Comparison of ENCODE assay signal across 26 cellular contexts in genomic region chr14:102431751-102432150, GRCh38.
"Had no signal": no experiment of that assay in that cellular context is flagged by ENCODE, and none has a peak within 500 bp of the region (broad histone marks: within the 10 kb centered on the region; RNA-seq: fewer than 3 reads in every experiment).

No MANE protein-coding gene starts in this region.

- H3K79me2 ChIP-seq: hepatocyte had no signal

- H3K4me3 Mint-ChIP-seq: immature natural killer cell, mesothelial cell of epicardium, naive B cell had no signal

- FAIRE-seq: colon, endothelial cell of umbilical vein, frontal cortex, kidney had no signal

- H3K27me3 Mint-ChIP-seq: naive B cell had no signal

- H3K4me2 ChIP-seq: hepatocyte had no signal

- H3K4me1 ChIP-seq: foreskin keratinocyte, gastroesophageal sphincter, heart left ventricle, left ventricle myocardium inferior, lower lobe of right lung had no signal

- DNase-seq: dermis blood vessel endothelial cell; dorsolateral prefrontal cortex; effector CD4-positive, alpha-beta T cell; effector memory CD4-positive, alpha-beta T cell; foreskin keratinocyte; heart left ventricle; hypothalamus; immature natural killer cell; islet precursor cell; kidney; kidney glomerular epithelial cell; left colon; left ventricle myocardium inferior; lower lobe of right lung; mesenchymal stem cell; mucosa of descending colon; naive B cell had no signal

- H2AFZ ChIP-seq: hepatocyte had no signal

- H3K9me3 ChIP-seq: esophagus muscularis mucosa, gastroesophageal sphincter, heart left ventricle, left ventricle myocardium inferior, lower lobe of right lung, mucosa of descending colon had no signal

- H3K27ac ChIP-seq: coronary artery, esophagus muscularis mucosa, foreskin keratinocyte, gastroesophageal sphincter, heart left ventricle, hepatocyte, left ventricle myocardium inferior, lower lobe of right lung had no signal

- H3K27me3 ChIP-seq: dorsolateral prefrontal cortex, esophagus muscularis mucosa, foreskin keratinocyte, gastroesophageal sphincter, heart left ventricle, hepatocyte had no signal

- H3K4me1 Mint-ChIP-seq: immature natural killer cell, naive B cell had no signal

- H3K9me3 Mint-ChIP-seq: immature natural killer cell, mesothelial cell of epicardium, naive B cell had no signal

- H3K4me3 ChIP-seq: coronary artery, dorsolateral prefrontal cortex, esophagus muscularis mucosa, gastroesophageal sphincter, heart left ventricle, hepatocyte, left ventricle myocardium inferior, lower lobe of right lung, mucosa of descending colon had no signal

- ATAC-seq: foreskin keratinocyte, gastroesophageal sphincter, heart left ventricle, left colon, left lobe of liver, lower lobe of right lung, mucosa of descending colon had no signal

- H3K27ac Mint-ChIP-seq: immature natural killer cell, mesothelial cell of epicardium, naive B cell had no signal
